ENCODE assay signal across 24 cellular contexts in the genomic region with DNA sequence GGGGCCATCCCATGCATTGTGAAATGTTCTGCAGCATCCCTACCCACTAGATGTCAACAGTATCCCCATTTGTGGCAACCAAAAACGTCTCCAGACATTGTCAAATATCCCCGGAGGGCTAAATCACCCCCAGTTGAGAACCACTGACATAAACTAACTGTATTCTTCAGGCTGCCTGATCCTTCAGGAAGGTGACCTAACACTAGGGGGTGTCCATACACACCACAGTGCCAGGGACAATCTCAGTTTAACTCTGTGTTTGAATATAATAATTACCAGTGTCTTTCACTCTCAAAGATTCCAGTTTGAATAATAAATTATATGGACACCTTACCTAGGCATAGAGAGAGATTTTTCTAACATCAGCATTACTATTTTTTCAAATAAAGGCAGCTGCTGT. TPM values are rescaled to one million over a fixed set of nuclear protein-coding genes. Genes with fewer than 3 reads are reported as not detected.
DNase-seq lines count a peak whose midpoint lies in the region; ATAC-seq and TF ChIP-seq lines count a peak whose summit lies in the region.
"Had no signal": no experiment of that assay in that cellular context is flagged by ENCODE, and none has a peak within 500 bp of the region (broad histone marks: within the 10 kb centered on the region; RNA-seq: fewer than 3 reads in every experiment).

No MANE protein-coding gene starts in this region.

- H3K36me3 Mint-ChIP-seq in activated T-helper 1 cell treated with anti-CD3 and anti-CD28 coated beads, Interleukin-12 subunit alpha, Interleukin-12 subunit beta, Interleukin-2, Interleukin-4 antibody, amounts not matched to agents 30 ng/mL and 10 ng/mL and 1 ng/mL, durations not matched to agents 14 hours and 24 hours and 36 hours (ENCODE audit: low read depth) = no peaks in the 10 kb centered on the region
- H3K36me3 Mint-ChIP-seq in naive thymus-derived CD8-positive, alpha-beta T cell = no peaks in the 10 kb centered on the region
- H3K36me3 Mint-ChIP-seq: IgD-negative memory B cell, immature natural killer cell had no signal

- DNase-seq in GM06990 (ENCODE audit: extremely low read depth, insufficient read length) = no peak
- DNase-seq in RKO (ENCODE audit: low spot score) = peak; percentile 5
- no peak for DNase-seq in fibroblast of the aortic adventitia (ENCODE audit: low read depth)
- DNase-seq in activated T-helper 1 cell treated with anti-CD3 and anti-CD28 coated beads, Interleukin-12 subunit alpha, Interleukin-12 subunit beta, Interleukin-2, Interleukin-4 antibody, amounts not matched to agents 30 ng/mL and 10 ng/mL and 1 ng/mL, durations not matched to agents 14 hours and 24 hours and 36 hours (ENCODE audit: low spot score) = no peak
- no peak for DNase-seq in naive thymus-derived CD8-positive, alpha-beta T cell
- DNase-seq in GM20000 (ENCODE audit: low spot score) = no peak
- DNase-seq in RPMI8226 = no peak
- DNase-seq: activated naive CD4-positive, alpha-beta T cell treated with anti-CD3 and anti-CD28 coated beads, Interleukin-2, amount 50 U/mL, for 16 hours; AML-193; body of pancreas; DMS53; effector CD4-positive, alpha-beta T cell; GOT3; immature natural killer cell; NCI-H187; NCI-H524 treated with DMSO at 0.1 percent for 48 hours; stimulated activated naive CD4-positive, alpha-beta T cell; T-helper 17 cell; upper lobe of right lung had no signal

- no peak overlapping the region for H3K27ac Mint-ChIP-seq in activated T-helper 1 cell treated with anti-CD3 and anti-CD28 coated beads, Interleukin-12 subunit alpha, Interleukin-12 subunit beta, Interleukin-2, Interleukin-4 antibody, amounts not matched to agents 30 ng/mL and 10 ng/mL and 1 ng/mL, durations not matched to agents 14 hours and 24 hours and 36 hours
- H3K27ac Mint-ChIP-seq in naive thymus-derived CD8-positive, alpha-beta T cell = no peak overlapping the region
- H3K27ac Mint-ChIP-seq: IgD-negative memory B cell, immature natural killer cell, T-helper 17 cell had no signal

- no peak for ATAC-seq in naive thymus-derived CD8-positive, alpha-beta T cell
- ATAC-seq: body of pancreas, T-helper 17 cell, upper lobe of right lung had no signal

- H3K27me3 ChIP-seq in GM06990 (replicated peaks; ENCODE audit: control insufficient read depth, insufficient read depth, low read length) = no peaks in the 10 kb centered on the region
- H3K27me3 ChIP-seq: body of pancreas, upper lobe of right lung had no signal

- intact Hi-C loops in activated T-helper 1 cell treated with anti-CD3 and anti-CD28 coated beads, Interleukin-12 subunit alpha, Interleukin-12 subunit beta, Interleukin-2, Interleukin-4 antibody, amounts not matched to agents 30 ng/mL and 10 ng/mL and 1 ng/mL, durations not matched to agents 14 hours and 24 hours and 36 hours (cut with micrococcal nuclease) = no loop called here

- POLR2A ChIA-PET in naive thymus-derived CD8-positive, alpha-beta T cell (lab: Charles Lee) = no interaction called here

- no peak overlapping the region for H3K4me3 Mint-ChIP-seq in activated T-helper 1 cell treated with anti-CD3 and anti-CD28 coated beads, Interleukin-12 subunit alpha, Interleukin-12 subunit beta, Interleukin-2, Interleukin-4 antibody, amounts not matched to agents 30 ng/mL and 10 ng/mL and 1 ng/mL, durations not matched to agents 14 hours and 24 hours and 36 hours
- H3K4me3 Mint-ChIP-seq in naive thymus-derived CD8-positive, alpha-beta T cell = no peak overlapping the region
- H3K4me3 Mint-ChIP-seq: IgD-negative memory B cell, immature natural killer cell, T-helper 17 cell had no signal

- TF ChIP-seq CTCF in 22Rv1 (IDR thresholded peaks at IDR 0.05) (peak; percentile 20; the same call in 1 of the 2 replicates), GM06990 (IDR thresholded peaks at IDR 0.05; ENCODE audit: insufficient read depth, low read length, poor library complexity, severe bottlenecking) (peak; percentile 15), fibroblast of the aortic adventitia (IDR thresholded peaks at IDR 0.05; ENCODE audit: insufficient read depth, low read length) (peak; percentile 12), GM20000 (IDR thresholded peaks at IDR 0.05; ENCODE audit: extremely low read depth, missing control alignments) (no peak)

- H3K27ac ChIP-seq in 22Rv1 = no peak overlapping the region
- H3K27ac ChIP-seq: body of pancreas, skin epidermis, upper lobe of right lung had no signal

- H3K4me1 Mint-ChIP-seq in activated T-helper 1 cell treated with anti-CD3 and anti-CD28 coated beads, Interleukin-12 subunit alpha, Interleukin-12 subunit beta, Interleukin-2, Interleukin-4 antibody, amounts not matched to agents 30 ng/mL and 10 ng/mL and 1 ng/mL, durations not matched to agents 14 hours and 24 hours and 36 hours (ENCODE audit: low read depth) = no peaks in the 10 kb centered on the region
- H3K4me1 Mint-ChIP-seq in naive thymus-derived CD8-positive, alpha-beta T cell = no peaks in the 10 kb centered on the region
- H3K4me1 Mint-ChIP-seq: IgD-negative memory B cell, immature natural killer cell, T-helper 17 cell had no signal

- no peaks in the 10 kb centered on the region for H3K36me3 ChIP-seq in GM06990 (ENCODE audit: control insufficient read depth, insufficient read depth, low read length)
- H3K36me3 ChIP-seq: upper lobe of right lung had no signal

- no peaks in the 10 kb centered on the region for H3K9me3 Mint-ChIP-seq in activated T-helper 1 cell treated with anti-CD3 and anti-CD28 coated beads, Interleukin-12 subunit alpha, Interleukin-12 subunit beta, Interleukin-2, Interleukin-4 antibody, amounts not matched to agents 30 ng/mL and 10 ng/mL and 1 ng/mL, durations not matched to agents 14 hours and 24 hours and 36 hours
- H3K9me3 Mint-ChIP-seq in naive thymus-derived CD8-positive, alpha-beta T cell = no peaks in the 10 kb centered on the region
- H3K9me3 Mint-ChIP-seq: IgD-negative memory B cell had no signal

- H3K4me3 ChIP-seq in GM06990 (replicated peaks; ENCODE audit: low read depth, low read length) (no peak overlapping the region), fibroblast of the aortic adventitia (ENCODE audit: low read depth, low read length) (no peak overlapping the region)
- H3K4me3 ChIP-seq: body of pancreas, skin epidermis, upper lobe of right lung had no signal

- H3K27me3 Mint-ChIP-seq in activated T-helper 1 cell treated with anti-CD3 and anti-CD28 coated beads, Interleukin-12 subunit alpha, Interleukin-12 subunit beta, Interleukin-2, Interleukin-4 antibody, amounts not matched to agents 30 ng/mL and 10 ng/mL and 1 ng/mL, durations not matched to agents 14 hours and 24 hours and 36 hours (ENCODE audit: insufficient read depth) = peaks cover 5% of the 10 kb centered on the region
- H3K27me3 Mint-ChIP-seq in naive thymus-derived CD8-positive, alpha-beta T cell = peaks cover 0 to 18% (median 4%) of the 10 kb centered on the region in 5 donors
- H3K27me3 Mint-ChIP-seq: IgD-negative memory B cell had no signal

RNA-seq across cellular contexts. Expression of a gene that starts 6.4 kb away (rescaled TPM):
- total RNA-seq in fibroblast of the aortic adventitia (ENCODE audit: low replicate concordance) = 0.09 TPM in 1 of 2 replicates, not detected in the other
- 0.10 TPM in 1 of 2 replicates, not detected in the other for total RNA-seq in activated T-helper 1 cell treated with anti-CD3 and anti-CD28 coated beads, Interleukin-12 subunit alpha, Interleukin-12 subunit beta, Interleukin-2, Interleukin-4 antibody, amounts not matched to agents 30 ng/mL and 10 ng/mL and 1 ng/mL, durations not matched to agents 14 hours and 24 hours and 36 hours
- not detected for total RNA-seq in naive thymus-derived CD8-positive, alpha-beta T cell
- not detected for polyA plus RNA-seq in naive thymus-derived CD8-positive, alpha-beta T cell
- total RNA-seq: mononuclear cell, osteoblast, T-helper 17 cell had no signal
- polyA plus RNA-seq: IgD-negative memory B cell, immature natural killer cell had no signal
